Comparison of ENCODE assay signal across 1 cellular context in the genomic region with DNA sequence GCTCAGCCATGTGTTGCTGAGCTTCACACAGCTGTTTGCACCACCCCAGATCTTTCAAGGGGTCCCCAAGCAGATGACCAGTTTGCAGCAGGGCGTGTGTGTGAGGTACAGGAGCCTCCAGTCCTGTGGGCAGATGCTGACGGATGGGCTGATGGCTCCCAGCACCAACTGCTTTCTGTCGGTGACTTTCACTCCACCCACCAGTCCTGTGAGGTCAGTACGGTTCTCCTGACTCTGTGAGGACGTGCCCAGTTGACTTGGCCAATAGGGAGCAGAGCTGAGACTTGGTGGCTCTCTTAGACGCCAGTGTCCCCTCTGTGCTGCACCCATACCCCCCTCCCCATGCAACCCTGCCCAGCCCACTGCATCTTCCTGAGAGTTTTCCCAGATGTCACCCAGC.
TF ChIP-seq lines count a peak whose summit lies in the region.

No MANE protein-coding gene starts in this region.

TF ChIP-seq in SK-N-SH treated with all-trans-retinoic acid at 6 μM for 48 hours, 23 proteins besides CTCF, POLR2A, EP300 and RAD21 (continued from another document):
- TF ChIP-seq, protein P1, sequence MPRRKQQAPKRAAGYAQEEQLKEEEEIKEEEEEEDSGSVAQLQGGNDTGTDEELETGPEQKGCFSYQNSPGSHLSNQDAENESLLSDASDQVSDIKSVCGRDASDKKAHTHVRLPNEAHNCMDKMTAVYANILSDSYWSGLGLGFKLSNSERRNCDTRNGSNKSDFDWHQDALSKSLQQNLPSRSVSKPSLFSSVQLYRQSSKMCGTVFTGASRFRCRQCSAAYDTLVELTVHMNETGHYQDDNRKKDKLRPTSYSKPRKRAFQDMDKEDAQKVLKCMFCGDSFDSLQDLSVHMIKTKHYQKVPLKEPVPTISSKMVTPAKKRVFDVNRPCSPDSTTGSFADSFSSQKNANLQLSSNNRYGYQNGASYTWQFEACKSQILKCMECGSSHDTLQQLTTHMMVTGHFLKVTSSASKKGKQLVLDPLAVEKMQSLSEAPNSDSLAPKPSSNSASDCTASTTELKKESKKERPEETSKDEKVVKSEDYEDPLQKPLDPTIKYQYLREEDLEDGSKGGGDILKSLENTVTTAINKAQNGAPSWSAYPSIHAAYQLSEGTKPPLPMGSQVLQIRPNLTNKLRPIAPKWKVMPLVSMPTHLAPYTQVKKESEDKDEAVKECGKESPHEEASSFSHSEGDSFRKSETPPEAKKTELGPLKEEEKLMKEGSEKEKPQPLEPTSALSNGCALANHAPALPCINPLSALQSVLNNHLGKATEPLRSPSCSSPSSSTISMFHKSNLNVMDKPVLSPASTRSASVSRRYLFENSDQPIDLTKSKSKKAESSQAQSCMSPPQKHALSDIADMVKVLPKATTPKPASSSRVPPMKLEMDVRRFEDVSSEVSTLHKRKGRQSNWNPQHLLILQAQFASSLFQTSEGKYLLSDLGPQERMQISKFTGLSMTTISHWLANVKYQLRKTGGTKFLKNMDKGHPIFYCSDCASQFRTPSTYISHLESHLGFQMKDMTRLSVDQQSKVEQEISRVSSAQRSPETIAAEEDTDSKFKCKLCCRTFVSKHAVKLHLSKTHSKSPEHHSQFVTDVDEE (CRISPR knock-in tag; IDR thresholded peaks at IDR 0.05): no peak
- TF ChIP-seq ZNF70 (CRISPR knock-in tag; IDR thresholded peaks at IDR 0.05): no peak
- TF ChIP-seq ZNF565 (CRISPR knock-in tag; conservative IDR thresholded peaks at IDR 0.05; ENCODE audit: low read depth): no peak
- TF ChIP-seq, protein P2, sequence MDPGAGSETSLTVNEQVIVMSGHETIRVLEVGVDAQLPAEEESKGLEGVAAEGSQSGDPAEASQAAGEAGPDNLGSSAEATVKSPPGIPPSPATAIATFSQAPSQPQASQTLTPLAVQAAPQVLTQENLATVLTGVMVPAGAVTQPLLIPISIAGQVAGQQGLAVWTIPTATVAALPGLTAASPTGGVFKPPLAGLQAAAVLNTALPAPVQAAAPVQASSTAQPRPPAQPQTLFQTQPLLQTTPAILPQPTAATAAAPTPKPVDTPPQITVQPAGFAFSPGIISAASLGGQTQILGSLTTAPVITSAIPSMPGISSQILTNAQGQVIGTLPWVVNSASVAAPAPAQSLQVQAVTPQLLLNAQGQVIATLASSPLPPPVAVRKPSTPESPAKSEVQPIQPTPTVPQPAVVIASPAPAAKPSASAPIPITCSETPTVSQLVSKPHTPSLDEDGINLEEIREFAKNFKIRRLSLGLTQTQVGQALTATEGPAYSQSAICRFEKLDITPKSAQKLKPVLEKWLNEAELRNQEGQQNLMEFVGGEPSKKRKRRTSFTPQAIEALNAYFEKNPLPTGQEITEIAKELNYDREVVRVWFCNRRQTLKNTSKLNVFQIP (CRISPR knock-in tag; IDR thresholded peaks at IDR 0.05; ENCODE audit: borderline replicate concordance, low read depth): no peak
- TF ChIP-seq, protein P3, sequence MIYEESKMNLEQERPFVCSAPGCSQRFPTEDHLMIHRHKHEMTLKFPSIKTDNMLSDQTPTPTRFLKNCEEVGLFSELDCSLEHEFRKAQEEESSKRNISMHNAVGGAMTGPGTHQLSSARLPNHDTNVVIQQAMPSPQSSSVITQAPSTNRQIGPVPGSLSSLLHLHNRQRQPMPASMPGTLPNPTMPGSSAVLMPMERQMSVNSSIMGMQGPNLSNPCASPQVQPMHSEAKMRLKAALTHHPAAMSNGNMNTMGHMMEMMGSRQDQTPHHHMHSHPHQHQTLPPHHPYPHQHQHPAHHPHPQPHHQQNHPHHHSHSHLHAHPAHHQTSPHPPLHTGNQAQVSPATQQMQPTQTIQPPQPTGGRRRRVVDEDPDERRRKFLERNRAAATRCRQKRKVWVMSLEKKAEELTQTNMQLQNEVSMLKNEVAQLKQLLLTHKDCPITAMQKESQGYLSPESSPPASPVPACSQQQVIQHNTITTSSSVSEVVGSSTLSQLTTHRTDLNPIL (CRISPR knock-in tag; IDR thresholded peaks at IDR 0.05; ENCODE audit: low read depth): no peak
TF ChIP-seq in SK-N-SH treated with all-trans-retinoic acid at 6 μM for 48 hours: peak in this region for 0.
